10 cellular contexts compared by ENCODE assay signal in the genomic region with DNA sequence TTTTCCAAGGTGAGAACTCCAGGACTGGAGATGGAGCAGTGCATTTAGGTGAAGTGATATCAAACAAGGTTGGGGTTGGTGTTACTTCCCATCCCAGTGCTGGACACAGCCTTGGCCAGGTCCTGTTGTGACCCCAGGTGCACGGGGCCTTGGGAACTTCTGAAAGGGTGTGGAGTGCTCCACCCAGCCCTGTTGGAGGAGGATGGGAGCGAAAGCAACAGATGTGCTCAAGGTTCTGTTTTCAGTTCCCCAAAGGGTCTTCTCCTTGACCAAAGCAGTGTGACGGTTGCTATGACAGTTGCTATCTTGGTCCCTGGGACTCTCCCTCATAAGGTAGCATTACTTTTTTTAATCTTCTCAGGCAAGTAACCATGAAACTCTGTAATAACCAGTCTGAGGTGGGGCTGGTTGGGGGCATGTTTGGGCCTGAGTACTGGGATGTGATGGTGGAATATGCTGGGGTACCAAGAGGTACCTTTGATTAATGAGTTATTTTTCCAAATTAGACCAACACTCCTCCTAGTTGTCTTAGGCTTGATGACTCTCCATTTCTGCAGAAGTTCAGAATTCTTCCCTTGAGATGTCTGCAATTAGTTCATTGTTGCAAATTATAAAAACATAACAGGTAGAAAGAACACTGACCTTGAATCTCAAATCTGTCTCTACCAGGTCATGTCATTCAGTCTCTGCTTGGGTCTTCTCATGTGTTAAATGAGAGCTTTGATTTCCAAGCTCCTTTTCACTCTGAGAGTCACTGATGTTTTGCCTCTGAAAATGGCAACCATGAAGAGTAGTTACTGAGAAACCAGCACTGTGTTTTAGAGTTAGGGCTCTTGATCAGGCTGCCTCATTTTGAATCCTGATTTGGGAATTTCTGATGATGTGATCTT.
DNase-seq lines count a peak whose midpoint lies in the region; ATAC-seq lines count a peak whose summit lies in the region.
"Had no signal": no experiment of that assay in that cellular context is flagged by ENCODE, and none has a peak within 500 bp of the region (broad histone marks: within the 10 kb centered on the region; RNA-seq: fewer than 3 reads in every experiment).

No MANE protein-coding gene starts in this region.

- DNase-seq in activated naive CD8-positive, alpha-beta T cell treated with anti-CD3 and anti-CD28 coated beads, Interleukin-2, amount 50 U/mL, for 24 hours, result peak; percentile 18
- no peak for DNase-seq in activated naive CD8-positive, alpha-beta T cell treated with anti-CD3 and anti-CD28 coated beads for 36 hours
- DNase-seq in cerebellum (ENCODE audit: low spot score), result no peak
- DNase-seq in SW480 (ENCODE audit: low spot score), result no peak
- DNase-seq in HCEC 1CT, result no peak
- DNase-seq: foreskin melanocyte, NCI-H2107 had no signal

- H3K4me3 Mint-ChIP-seq in activated naive CD8-positive, alpha-beta T cell treated with anti-CD3 and anti-CD28 coated beads, Interleukin-2, amount 50 U/mL, for 24 hours, result no peak overlapping the region
- no peak overlapping the region for H3K4me3 Mint-ChIP-seq in activated naive CD8-positive, alpha-beta T cell treated with anti-CD3 and anti-CD28 coated beads for 36 hours
- H3K4me3 Mint-ChIP-seq in stimulated activated naive CD8-positive, alpha-beta T cell treated with anti-CD3 and anti-CD28 coated beads, Interleukin-15, Interleukin-2, amounts not matched to agents 100 ng/mL and 50 ng/mL, for 24 hours, result no peak overlapping the region

- no peaks in the 10 kb centered on the region for H3K4me1 Mint-ChIP-seq in activated naive CD8-positive, alpha-beta T cell treated with anti-CD3 and anti-CD28 coated beads, Interleukin-2, amount 50 U/mL, for 24 hours
- H3K4me1 Mint-ChIP-seq in activated naive CD8-positive, alpha-beta T cell treated with anti-CD3 and anti-CD28 coated beads for 36 hours, result no peaks in the 10 kb centered on the region
- H3K4me1 Mint-ChIP-seq in stimulated activated naive CD8-positive, alpha-beta T cell treated with anti-CD3 and anti-CD28 coated beads, Interleukin-15, Interleukin-2, amounts not matched to agents 100 ng/mL and 50 ng/mL, for 24 hours (ENCODE audit: low read depth), result no peaks in the 10 kb centered on the region

- peak; percentile 54 for ATAC-seq in activated naive CD8-positive, alpha-beta T cell treated with anti-CD3 and anti-CD28 coated beads, Interleukin-2, amount 50 U/mL, for 24 hours
- ATAC-seq in HG02642 (IDR thresholded peaks at IDR 0.05; ENCODE audit: poor library complexity, unreplicated experiment) (peak; percentile 87), HG03558 (IDR thresholded peaks at IDR 0.05; ENCODE audit: extremely low read depth, unreplicated experiment) (peak; percentile 65)

- peak overlapping the region; percentile 8 for H3K27ac Mint-ChIP-seq in activated naive CD8-positive, alpha-beta T cell treated with anti-CD3 and anti-CD28 coated beads, Interleukin-2, amount 50 U/mL, for 24 hours
- no peak overlapping the region for H3K27ac Mint-ChIP-seq in activated naive CD8-positive, alpha-beta T cell treated with anti-CD3 and anti-CD28 coated beads for 36 hours
- peak overlapping the region; percentile 67 for H3K27ac Mint-ChIP-seq in stimulated activated naive CD8-positive, alpha-beta T cell treated with anti-CD3 and anti-CD28 coated beads, Interleukin-15, Interleukin-2, amounts not matched to agents 100 ng/mL and 50 ng/mL, for 24 hours

- H3K27me3 Mint-ChIP-seq in activated naive CD8-positive, alpha-beta T cell treated with anti-CD3 and anti-CD28 coated beads, Interleukin-2, amount 50 U/mL, for 24 hours, result no peaks in the 10 kb centered on the region
- peaks cover 3% of the 10 kb centered on the region for H3K27me3 Mint-ChIP-seq in activated naive CD8-positive, alpha-beta T cell treated with anti-CD3 and anti-CD28 coated beads for 36 hours
- no peaks in the 10 kb centered on the region for H3K27me3 Mint-ChIP-seq in stimulated activated naive CD8-positive, alpha-beta T cell treated with anti-CD3 and anti-CD28 coated beads, Interleukin-15, Interleukin-2, amounts not matched to agents 100 ng/mL and 50 ng/mL, for 24 hours

- H3K9me3 Mint-ChIP-seq in activated naive CD8-positive, alpha-beta T cell treated with anti-CD3 and anti-CD28 coated beads, Interleukin-2, amount 50 U/mL, for 24 hours, result no peaks in the 10 kb centered on the region
- no peaks in the 10 kb centered on the region for H3K9me3 Mint-ChIP-seq in activated naive CD8-positive, alpha-beta T cell treated with anti-CD3 and anti-CD28 coated beads for 36 hours
- H3K9me3 Mint-ChIP-seq in stimulated activated naive CD8-positive, alpha-beta T cell treated with anti-CD3 and anti-CD28 coated beads, Interleukin-15, Interleukin-2, amounts not matched to agents 100 ng/mL and 50 ng/mL, for 24 hours, result no peaks in the 10 kb centered on the region

- no peaks in the 10 kb centered on the region for H3K36me3 Mint-ChIP-seq in activated naive CD8-positive, alpha-beta T cell treated with anti-CD3 and anti-CD28 coated beads, Interleukin-2, amount 50 U/mL, for 24 hours (ENCODE audit: low read depth)
- no peaks in the 10 kb centered on the region for H3K36me3 Mint-ChIP-seq in activated naive CD8-positive, alpha-beta T cell treated with anti-CD3 and anti-CD28 coated beads for 36 hours
- no peaks in the 10 kb centered on the region for H3K36me3 Mint-ChIP-seq in stimulated activated naive CD8-positive, alpha-beta T cell treated with anti-CD3 and anti-CD28 coated beads, Interleukin-15, Interleukin-2, amounts not matched to agents 100 ng/mL and 50 ng/mL, for 24 hours (ENCODE audit: low read depth)
